ENCODE assay signal across 8 cellular contexts in the genomic region with DNA sequence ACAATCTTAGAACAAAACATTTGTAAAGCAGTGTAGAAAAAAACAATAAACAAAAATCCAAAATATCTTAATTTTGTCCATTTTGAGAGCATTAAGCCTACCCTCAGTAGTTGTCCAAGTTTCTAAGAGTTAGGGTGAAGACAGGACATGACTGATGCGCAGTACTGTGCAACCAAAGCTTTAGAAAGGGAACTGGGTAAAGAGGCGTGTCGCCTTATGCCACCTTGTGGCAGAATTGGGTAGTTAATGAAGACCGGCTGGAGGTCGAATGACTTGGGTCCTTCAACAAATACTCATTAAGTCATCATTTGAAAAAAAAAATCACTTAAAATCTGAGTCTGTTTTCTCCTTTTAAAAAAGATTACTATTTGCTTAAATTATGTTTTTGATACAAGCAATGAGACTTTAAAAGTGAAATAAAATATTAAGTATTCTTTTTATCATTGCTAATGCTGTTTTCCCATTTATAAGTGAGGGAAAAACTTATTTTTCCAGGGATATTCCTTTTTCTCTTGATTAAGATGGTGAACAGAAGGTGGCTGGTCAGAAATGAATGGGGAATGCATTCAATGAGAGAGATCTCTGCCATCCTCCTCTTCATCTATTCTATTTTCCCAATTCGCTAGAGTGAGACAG.
DNase-seq lines count a peak whose midpoint lies in the region; ATAC-seq and TF ChIP-seq lines count a peak whose summit lies in the region.

No MANE protein-coding gene starts in this region.

- peak; percentile 49 for ATAC-seq in GM18907 (IDR thresholded peaks at IDR 0.05; ENCODE audit: unreplicated experiment)
- ATAC-seq in HG03135 (IDR thresholded peaks at IDR 0.05; ENCODE audit: unreplicated experiment) = peak; percentile 40

- TF ChIP-seq CTCF in AG09319 (IDR thresholded peaks at IDR 0.05; ENCODE audit: low read depth, low read length) (peak; percentile 77), WI38 (IDR thresholded peaks at IDR 0.05; ENCODE audit: low read depth, low read length) (peak; percentile 67)

- DNase-seq in AG09319 (ENCODE audit: extremely low read depth, low read depth) = peak; percentile 59
- peak; percentile 23 for DNase-seq in NCI-H2227 treated with DMSO at 0.1 percent for 48 hours (lab: John Stamatoyannopoulos, UW)
- peak in 52 of 61 donors; percentile 2 to 85 (median 36) for DNase-seq in caudate nucleus (lab: John Stamatoyannopoulos, UW)
- peak; percentile 86 for DNase-seq in left kidney (ENCODE audit: low read depth, low spot score)
- peak; percentile 21 to 36 (median 25) for DNase-seq in stimulated activated CD4-positive, alpha-beta T cell treated with anti-CD3 and anti-CD28 coated beads, TNF-alpha, amount 100 ng/mL, for 1 hour (ENCODE audit: low read depth in 3 of 3, low spot score in 1 of 3)

- no peak overlapping the region for H3K27ac ChIP-seq in caudate nucleus (ENCODE audit: low read depth, low read length)

- H3K4me3 ChIP-seq in WI38 (ENCODE audit: low read depth, low read length) = no peak overlapping the region

Comparison
In these comparisons a context has a peak if more than half of its experiments do, and no peak if none do; other contexts are left out.
1. DNase-seq: peak in every context shown above with its lines; median percentile 86 in left kidney; 59 in AG09319; 36 in caudate nucleus; 25 in stimulated activated CD4-positive, alpha-beta T cell treated with anti-CD3 and anti-CD28 coated beads, TNF-alpha, amount 100 ng/mL, for 1 hour; 23 in NCI-H2227 treated with DMSO at 0.1 percent for 48 hours.